Comparison of ENCODE assay signal across 9 cellular contexts in the genomic region with DNA sequence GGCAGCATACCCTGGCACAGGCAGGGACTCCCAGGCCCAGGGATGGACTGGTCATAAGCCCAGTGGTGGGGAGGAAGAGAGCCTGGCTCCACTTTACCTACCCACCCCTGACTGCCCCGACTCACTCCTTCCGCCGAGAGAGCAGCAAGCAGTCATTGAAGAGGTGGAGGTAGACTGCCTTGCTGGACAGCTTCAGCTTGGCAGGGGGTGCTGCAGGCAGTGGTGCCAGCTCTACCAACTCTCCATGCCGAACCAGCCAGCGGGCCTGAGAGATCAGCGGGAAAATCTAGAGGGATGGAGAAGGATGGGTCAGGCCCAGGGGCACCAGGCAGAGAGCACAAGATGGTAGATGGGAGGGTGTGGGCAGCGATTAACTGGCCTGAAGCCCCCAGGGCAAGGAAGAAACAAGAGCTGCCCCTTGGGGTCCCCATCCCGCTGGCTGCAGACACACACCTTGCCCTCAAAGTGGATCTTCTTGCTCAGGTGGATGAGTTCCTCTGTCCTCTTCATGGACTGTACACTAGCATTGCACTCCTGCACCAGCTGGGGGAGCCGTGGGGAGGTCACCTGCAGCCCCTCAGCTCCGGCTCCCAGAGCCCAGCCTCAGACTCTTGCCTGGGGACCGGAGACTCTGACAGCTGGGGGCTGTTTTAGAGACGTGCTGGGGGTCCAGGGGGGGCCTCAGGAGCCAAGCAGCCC. TPM values are rescaled to one million over a fixed set of nuclear protein-coding genes. Genes with fewer than 3 reads are reported as not detected.
DNase-seq lines count a peak whose midpoint lies in the region; ATAC-seq and TF ChIP-seq lines count a peak whose summit lies in the region.
"Had no signal": no experiment of that assay in that cellular context is flagged by ENCODE, and none has a peak within 500 bp of the region (broad histone marks: within the 10 kb centered on the region; RNA-seq: fewer than 3 reads in every experiment).

No MANE protein-coding gene starts in this region.

- TF ChIP-seq POLR2A in vagina (IDR thresholded peaks at IDR 0.05), result no peak

- H3K4me3 ChIP-seq in Caco-2 (ENCODE audit: low read depth, low read length), result no peak overlapping the region
- H3K4me3 ChIP-seq in vagina, result no peak overlapping the region

- H3K27ac ChIP-seq in vagina, result no peak overlapping the region
- H3K27ac ChIP-seq: epithelial cell of prostate had no signal

- intact Hi-C loops in Caco-2 (cut with micrococcal nuclease; ENCODE audit: unreplicated experiment) (loop anchor here (1.0 kb wide), 1 partner anchor 40 kb away; no protein-coding TSS in a partner anchor), vagina (cut with DNase I) (loop anchor here (5.0 kb wide), 1 partner anchor 158 kb away; no protein-coding TSS in a partner anchor)

- no peaks in the 10 kb centered on the region for H3K27me3 Mint-ChIP-seq in Caco-2 (ENCODE audit: insufficient read depth, unreplicated experiment)
- no peaks in the 10 kb centered on the region for H3K27me3 Mint-ChIP-seq in activated CD8-positive, alpha-beta memory T cell treated with anti-CD3 and anti-CD28 coated beads, Interleukin-2, amount 10 ng/mL, durations not matched to agents 7 days and 5 days

- H3K9me3 Mint-ChIP-seq in Caco-2 (ENCODE audit: unreplicated experiment), result no peaks in the 10 kb centered on the region
- H3K9me3 Mint-ChIP-seq in activated CD8-positive, alpha-beta memory T cell treated with anti-CD3 and anti-CD28 coated beads, Interleukin-2, amount 10 ng/mL, durations not matched to agents 7 days and 5 days (ENCODE audit: low read depth), result no peaks in the 10 kb centered on the region

- no peak for ATAC-seq in activated CD8-positive, alpha-beta memory T cell treated with anti-CD3 and anti-CD28 coated beads, Interleukin-2, amount 10 ng/mL, durations not matched to agents 7 days and 5 days
- no peak for ATAC-seq in HG02885 (IDR thresholded peaks at IDR 0.05; ENCODE audit: poor library complexity, unreplicated experiment)
- no peak for ATAC-seq in GM21576 (IDR thresholded peaks at IDR 0.05; ENCODE audit: unreplicated experiment)

- BruUV-seq in Caco-2 (replicated peaks; lab: Mats Ljungman, UMichigan), result no TSS peak

- TF ChIP-seq CTCF in Caco-2 (IDR thresholded peaks at IDR 0.05; ENCODE audit: insufficient read depth in 1 of 2, low read depth in 1 of 2, low read length in 1 of 2, severe bottlenecking in 1 of 2, unreplicated experiment in 1 of 2) (peak; percentile 26 to 67), vagina (IDR thresholded peaks at IDR 0.05) (peak in 1 of 3 experiments; percentile 13)

- no peak overlapping the region for H3K4me3 Mint-ChIP-seq in Caco-2 (ENCODE audit: unreplicated experiment)
- no peak overlapping the region for H3K4me3 Mint-ChIP-seq in activated CD8-positive, alpha-beta memory T cell treated with anti-CD3 and anti-CD28 coated beads, Interleukin-2, amount 10 ng/mL, durations not matched to agents 7 days and 5 days

- H3K36me3 ChIP-seq in Caco-2 (ENCODE audit: control insufficient read depth, insufficient read depth, low read length), result 0 out of 2 replicates have a peak, but pooled peaks cover 1% of the 10 kb centered on the region
- H3K36me3 ChIP-seq in vagina, result no peaks in the 10 kb centered on the region

- no peaks in the 10 kb centered on the region for H3K27me3 ChIP-seq in Caco-2 (replicated peaks; ENCODE audit: control insufficient read depth, insufficient read depth, low read length)
- H3K27me3 ChIP-seq in vagina, result no peaks in the 10 kb centered on the region

- H3K4me1 ChIP-seq in Caco-2 (peaks cover 4% of the 10 kb centered on the region), vagina (peaks cover 32% of the 10 kb centered on the region)

- no peaks in the 10 kb centered on the region for H3K4me1 Mint-ChIP-seq in Caco-2 (ENCODE audit: low read depth, unreplicated experiment)
- H3K4me1 Mint-ChIP-seq in activated CD8-positive, alpha-beta memory T cell treated with anti-CD3 and anti-CD28 coated beads, Interleukin-2, amount 10 ng/mL, durations not matched to agents 7 days and 5 days, result peaks cover 5% of the 10 kb centered on the region

- peak; percentile 60 to 70 for DNase-seq in Caco-2
- peak; percentile 70 for DNase-seq in HuH-7 (ENCODE audit: low spot score)
- DNase-seq in activated CD8-positive, alpha-beta memory T cell treated with anti-CD3 and anti-CD28 coated beads, Interleukin-2, amount 10 ng/mL, durations not matched to agents 7 days and 5 days, result peak; percentile 66
- peak; percentile 63 for DNase-seq in iPS-NIHi7 (ENCODE audit: extremely low spot score)
- DNase-seq in vagina (ENCODE audit: extremely low spot score in 2 of 2), result no peak
- DNase-seq in effector CD4-positive, alpha-beta T cell, result no peak

- H3K9me3 ChIP-seq in Caco-2 (no peaks in the 10 kb centered on the region), vagina (no peaks in the 10 kb centered on the region)

- CTCF ChIA-PET in Caco-2 (lab: Charles Lee), result interaction anchor here (1.3 kb wide), 1 partner anchor 12 kb away, joined by 6 read pairs; no protein-coding TSS in a partner anchor
- CTCF ChIA-PET in activated CD8-positive, alpha-beta memory T cell treated with anti-CD3 and anti-CD28 coated beads, Interleukin-2, amount 10 ng/mL, durations not matched to agents 7 days and 5 days (lab: Charles Lee), result interaction anchor here (0.7 to 3.8 kb wide), 7 partner anchors 12 to 158 kb away, joined by 3 to 21 read pairs (median 13); a partner anchor contains a TSS

- H3K36me3 Mint-ChIP-seq in Caco-2 (ENCODE audit: insufficient read depth, unreplicated experiment), result peaks cover 10% of the 10 kb centered on the region
- no peaks in the 10 kb centered on the region for H3K36me3 Mint-ChIP-seq in activated CD8-positive, alpha-beta memory T cell treated with anti-CD3 and anti-CD28 coated beads, Interleukin-2, amount 10 ng/mL, durations not matched to agents 7 days and 5 days

- POLR2A ChIA-PET in Caco-2 (lab: Charles Lee), result interaction anchor here (2.4 kb wide), 1 partner anchor 12 kb away, joined by 28 read pairs; no protein-coding TSS in a partner anchor

- H3K27ac Mint-ChIP-seq in Caco-2 (ENCODE audit: unreplicated experiment), result no peak overlapping the region
- no peak overlapping the region for H3K27ac Mint-ChIP-seq in activated CD8-positive, alpha-beta memory T cell treated with anti-CD3 and anti-CD28 coated beads, Interleukin-2, amount 10 ng/mL, durations not matched to agents 7 days and 5 days

RNA-seq across cellular contexts. Expression of a gene that starts 7.7 kb away (rescaled TPM):
- 7.7 and 8.0 TPM in 2 replicates for total RNA-seq in Caco-2 (2022)
- 1 to 10 TPM; 5.3 to 6.0 TPM for total RNA-seq in activated CD8-positive, alpha-beta memory T cell treated with anti-CD3 and anti-CD28 coated beads, Interleukin-2, amount 10 ng/mL, durations not matched to agents 7 days and 5 days
- 19.4 TPM for total RNA-seq in vagina

RNA-seq across cellular contexts. Expression of a gene that starts 32.2 kb away (rescaled TPM):
- total RNA-seq in Caco-2 (2022) (2.1 and 4.2 TPM in 2 replicates), vagina (1.2 TPM)
- 1 to 10 TPM; 5.9 to 6.4 TPM for total RNA-seq in activated CD8-positive, alpha-beta memory T cell treated with anti-CD3 and anti-CD28 coated beads, Interleukin-2, amount 10 ng/mL, durations not matched to agents 7 days and 5 days

RNA-seq across cellular contexts. Expression of a gene that starts 48.9 kb away (rescaled TPM):
- total RNA-seq in Caco-2 (2022), result 31.2 and 37.8 TPM in 2 replicates
- total RNA-seq in activated CD8-positive, alpha-beta memory T cell treated with anti-CD3 and anti-CD28 coated beads, Interleukin-2, amount 10 ng/mL, durations not matched to agents 7 days and 5 days, result not detected
- total RNA-seq in vagina, result 264 TPM

Comparison
In these comparisons a context has a peak if more than half of its experiments do, and no peak if none do; other contexts are left out.
1. DNase-seq: peak in Caco-2 (2 of 2), HuH-7 (single experiment), activated CD8-positive, alpha-beta memory T cell treated with anti-CD3 and anti-CD28 coated beads, Interleukin-2, amount 10 ng/mL, durations not matched to agents 7 days and 5 days (single experiment) and iPS-NIHi7 (single experiment); none in vagina (0 of 2) and effector CD4-positive, alpha-beta T cell (single experiment).
2. RNA of a gene that starts 48.9 kb away (total RNA-seq): 264 TPM in vagina (single experiment) and 31.2 to 37.8 TPM in Caco-2; not detected in activated CD8-positive, alpha-beta memory T cell treated with anti-CD3 and anti-CD28 coated beads, Interleukin-2, amount 10 ng/mL, durations not matched to agents 7 days and 5 days; every median in the first group is over 10 times any median in the second.